In the genomic region with DNA sequence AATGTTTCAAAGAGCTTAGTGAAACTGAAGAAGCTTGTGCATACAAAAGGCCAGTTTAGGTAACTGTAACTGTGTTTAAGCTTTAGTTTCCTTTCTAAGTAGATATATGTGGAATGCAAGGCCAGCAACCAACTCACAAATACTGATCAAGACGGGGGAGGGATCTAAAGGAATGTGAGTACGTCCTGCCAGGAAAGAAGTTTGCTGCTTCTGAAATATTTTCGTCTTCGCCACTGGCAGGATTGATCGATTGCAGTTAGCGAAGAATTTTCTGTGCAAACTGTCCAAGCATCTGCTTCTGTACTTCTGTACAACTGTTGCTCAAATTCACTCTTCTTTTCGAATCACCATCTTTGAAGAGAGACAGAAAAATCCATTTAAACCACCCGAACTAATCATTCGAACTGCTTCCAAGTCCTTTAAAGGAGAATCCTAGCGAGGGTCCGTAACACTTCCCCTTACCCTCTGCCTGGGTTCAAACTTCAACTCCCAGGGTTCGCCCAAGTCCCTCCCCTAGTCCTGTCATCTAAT, we compare ENCODE assay signal across 1 cellular context.
TF ChIP-seq lines count a peak whose summit lies in the region.

No MANE protein-coding gene starts in this region.

TF ChIP-seq in A549, 52 proteins besides CTCF, POLR2A, EP300 and RAD21 (continued from another document):
- TF ChIP-seq, protein P1, sequence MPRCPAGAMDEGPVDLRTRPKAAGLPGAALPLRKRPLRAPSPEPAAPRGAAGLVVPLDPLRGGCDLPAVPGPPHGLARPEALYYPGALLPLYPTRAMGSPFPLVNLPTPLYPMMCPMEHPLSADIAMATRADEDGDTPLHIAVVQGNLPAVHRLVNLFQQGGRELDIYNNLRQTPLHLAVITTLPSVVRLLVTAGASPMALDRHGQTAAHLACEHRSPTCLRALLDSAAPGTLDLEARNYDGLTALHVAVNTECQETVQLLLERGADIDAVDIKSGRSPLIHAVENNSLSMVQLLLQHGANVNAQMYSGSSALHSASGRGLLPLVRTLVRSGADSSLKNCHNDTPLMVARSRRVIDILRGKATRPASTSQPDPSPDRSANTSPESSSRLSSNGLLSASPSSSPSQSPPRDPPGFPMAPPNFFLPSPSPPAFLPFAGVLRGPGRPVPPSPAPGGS (IDR thresholded peaks at IDR 0.05) = no peak
- TF ChIP-seq, protein P2, sequence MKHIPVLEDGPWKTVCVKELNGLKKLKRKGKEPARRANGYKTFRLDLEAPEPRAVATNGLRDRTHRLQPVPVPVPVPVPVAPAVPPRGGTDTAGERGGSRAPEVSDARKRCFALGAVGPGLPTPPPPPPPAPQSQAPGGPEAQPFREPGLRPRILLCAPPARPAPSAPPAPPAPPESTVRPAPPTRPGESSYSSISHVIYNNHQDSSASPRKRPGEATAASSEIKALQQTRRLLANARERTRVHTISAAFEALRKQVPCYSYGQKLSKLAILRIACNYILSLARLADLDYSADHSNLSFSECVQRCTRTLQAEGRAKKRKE (CRISPR knock-in tag; IDR thresholded peaks at IDR 0.05; ENCODE audit: low read depth) = no peak
- TF ChIP-seq NR3C1 (IDR thresholded peaks at IDR 0.05) (no peak), ZC3H11A (IDR thresholded peaks at IDR 0.05) (no peak), ZNF302 (CRISPR knock-in tag; IDR thresholded peaks at IDR 0.05) (no peak)
